In the genomic region with DNA sequence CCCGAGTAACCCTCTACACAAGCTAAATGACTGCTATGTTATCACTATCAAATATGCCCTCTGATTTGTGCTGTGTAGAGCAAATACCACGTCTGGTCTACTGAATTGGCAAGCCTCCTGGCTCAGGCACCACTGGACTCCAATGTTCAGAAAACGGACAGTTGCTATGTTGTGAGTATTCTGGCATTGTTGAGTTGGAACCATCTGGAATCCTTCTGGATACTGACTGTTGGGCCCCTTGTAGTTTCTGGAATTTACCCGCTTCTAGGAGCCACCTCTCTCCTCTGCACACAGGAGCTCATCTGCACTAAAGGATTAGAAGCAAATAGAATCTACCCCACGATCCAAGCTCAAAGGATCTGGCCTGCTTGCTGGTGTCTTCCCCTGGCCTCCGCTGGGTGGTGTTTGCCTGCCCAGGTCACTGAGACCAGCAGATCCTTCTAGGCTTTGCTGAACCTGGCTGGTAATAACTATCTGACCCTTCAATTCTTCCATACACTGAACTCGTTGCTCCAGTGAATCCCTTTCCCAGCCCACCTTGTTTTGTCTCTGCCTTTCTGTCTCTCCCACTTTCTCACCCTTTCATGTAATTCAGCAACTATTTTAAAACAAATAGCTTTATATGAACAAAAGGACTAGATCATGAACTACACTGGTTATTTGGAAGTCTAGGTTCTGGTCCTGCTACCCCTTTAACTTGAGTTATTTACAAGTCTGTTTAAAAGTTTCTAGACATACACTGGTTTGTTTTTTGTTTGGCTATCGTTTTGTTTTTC, we compare ENCODE assay signal across 1 cellular context.
TF ChIP-seq lines count a peak whose summit lies in the region.

No MANE protein-coding gene starts in this region.

TF ChIP-seq in GM12878, 131 proteins besides CTCF, POLR2A, EP300 and RAD21 (continues in another document):
- TF ChIP-seq NR2C1 (IDR thresholded peaks at IDR 0.05) (no peak), SUZ12 (IDR thresholded peaks at IDR 0.05; ENCODE audit: unreplicated experiment) (no peak), CREM (IDR thresholded peaks at IDR 0.05; ENCODE audit: low read depth) (no peak), BACH1 (IDR thresholded peaks at IDR 0.05; ENCODE audit: borderline replicate concordance) (no peak), NR2C2 (IDR thresholded peaks at IDR 0.05; ENCODE audit: borderline replicate concordance, control insufficient read depth, insufficient read length, low read depth) (no peak), ZBED1 (IDR thresholded peaks at IDR 0.05; ENCODE audit: borderline replicate concordance) (no peak), CHD4 (IDR thresholded peaks at IDR 0.05) (no peak), STAT1 (conservative IDR thresholded peaks at IDR 0.05) (no peak), SMAD1 (IDR thresholded peaks at IDR 0.05; ENCODE audit: low read depth, partially characterized antibody) (no peak), POLR2AphosphoS5 (IDR thresholded peaks at IDR 0.05; ENCODE audit: low read length) (peak; percentile 72), CREB1 (IDR thresholded peaks at IDR 0.05; ENCODE audit: low read depth) (no peak), TARDBP (IDR thresholded peaks at IDR 0.05; ENCODE audit: borderline replicate concordance) (no peak), BHLHE40 (IDR thresholded peaks at IDR 0.05; ENCODE audit: borderline replicate concordance in 1 of 2, low read depth in 2 of 2, low read length in 1 of 2) (no peak), SP1 (IDR thresholded peaks at IDR 0.05; ENCODE audit: low read depth, low read length) (no peak), ZZZ3 (IDR thresholded peaks at IDR 0.05; ENCODE audit: control insufficient read depth, insufficient read length, low read depth) (no peak), TAF1 (IDR thresholded peaks at IDR 0.05; ENCODE audit: borderline replicate concordance, low read depth, low read length) (no peak), CEBPB (IDR thresholded peaks at IDR 0.05; ENCODE audit: borderline replicate concordance in 1 of 2, low read depth in 2 of 2, low read length in 2 of 2) (no peak), HDAC6 (IDR thresholded peaks at IDR 0.05; ENCODE audit: unreplicated experiment) (no peak), CBX5 (IDR thresholded peaks at IDR 0.05; ENCODE audit: low read depth) (no peak), DPF2 (IDR thresholded peaks at IDR 0.05) (no peak), MYC (IDR thresholded peaks at IDR 0.05; ENCODE audit: insufficient read depth, insufficient read length, insufficient replicate concordance, low read length, severe bottlenecking) (no peak)
- TF ChIP-seq, protein P1, sequence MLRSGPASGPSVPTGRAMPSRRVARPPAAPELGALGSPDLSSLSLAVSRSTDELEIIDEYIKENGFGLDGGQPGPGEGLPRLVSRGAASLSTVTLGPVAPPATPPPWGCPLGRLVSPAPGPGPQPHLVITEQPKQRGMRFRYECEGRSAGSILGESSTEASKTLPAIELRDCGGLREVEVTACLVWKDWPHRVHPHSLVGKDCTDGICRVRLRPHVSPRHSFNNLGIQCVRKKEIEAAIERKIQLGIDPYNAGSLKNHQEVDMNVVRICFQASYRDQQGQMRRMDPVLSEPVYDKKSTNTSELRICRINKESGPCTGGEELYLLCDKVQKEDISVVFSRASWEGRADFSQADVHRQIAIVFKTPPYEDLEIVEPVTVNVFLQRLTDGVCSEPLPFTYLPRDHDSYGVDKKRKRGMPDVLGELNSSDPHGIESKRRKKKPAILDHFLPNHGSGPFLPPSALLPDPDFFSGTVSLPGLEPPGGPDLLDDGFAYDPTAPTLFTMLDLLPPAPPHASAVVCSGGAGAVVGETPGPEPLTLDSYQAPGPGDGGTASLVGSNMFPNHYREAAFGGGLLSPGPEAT (IDR thresholded peaks at IDR 0.05; ENCODE audit: low read depth), result 0 out of 2 replicates have a peak, but pooled peaks have one; percentile 5
- TF ChIP-seq, protein P2, sequence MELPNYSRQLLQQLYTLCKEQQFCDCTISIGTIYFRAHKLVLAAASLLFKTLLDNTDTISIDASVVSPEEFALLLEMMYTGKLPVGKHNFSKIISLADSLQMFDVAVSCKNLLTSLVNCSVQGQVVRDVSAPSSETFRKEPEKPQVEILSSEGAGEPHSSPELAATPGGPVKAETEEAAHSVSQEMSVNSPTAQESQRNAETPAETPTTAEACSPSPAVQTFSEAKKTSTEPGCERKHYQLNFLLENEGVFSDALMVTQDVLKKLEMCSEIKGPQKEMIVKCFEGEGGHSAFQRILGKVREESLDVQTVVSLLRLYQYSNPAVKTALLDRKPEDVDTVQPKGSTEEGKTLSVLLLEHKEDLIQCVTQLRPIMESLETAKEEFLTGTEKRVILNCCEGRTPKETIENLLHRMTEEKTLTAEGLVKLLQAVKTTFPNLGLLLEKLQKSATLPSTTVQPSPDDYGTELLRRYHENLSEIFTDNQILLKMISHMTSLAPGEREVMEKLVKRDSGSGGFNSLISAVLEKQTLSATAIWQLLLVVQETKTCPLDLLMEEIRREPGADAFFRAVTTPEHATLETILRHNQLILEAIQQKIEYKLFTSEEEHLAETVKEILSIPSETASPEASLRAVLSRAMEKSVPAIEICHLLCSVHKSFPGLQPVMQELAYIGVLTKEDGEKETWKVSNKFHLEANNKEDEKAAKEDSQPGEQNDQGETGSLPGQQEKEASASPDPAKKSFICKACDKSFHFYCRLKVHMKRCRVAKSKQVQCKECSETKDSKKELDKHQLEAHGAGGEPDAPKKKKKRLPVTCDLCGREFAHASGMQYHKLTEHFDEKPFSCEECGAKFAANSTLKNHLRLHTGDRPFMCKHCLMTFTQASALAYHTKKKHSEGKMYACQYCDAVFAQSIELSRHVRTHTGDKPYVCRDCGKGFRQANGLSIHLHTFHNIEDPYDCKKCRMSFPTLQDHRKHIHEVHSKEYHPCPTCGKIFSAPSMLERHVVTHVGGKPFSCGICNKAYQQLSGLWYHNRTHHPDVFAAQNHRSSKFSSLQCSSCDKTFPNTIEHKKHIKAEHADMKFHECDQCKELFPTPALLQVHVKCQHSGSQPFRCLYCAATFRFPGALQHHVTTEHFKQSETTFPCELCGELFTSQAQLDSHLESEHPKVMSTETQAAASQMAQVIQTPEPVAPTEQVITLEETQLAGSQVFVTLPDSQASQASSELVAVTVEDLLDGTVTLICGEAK (IDR thresholded peaks at IDR 0.05; ENCODE audit: borderline replicate concordance), result peak; percentile 23; the same call in 1 of the 2 replicates
- TF ChIP-seq, protein P3, sequence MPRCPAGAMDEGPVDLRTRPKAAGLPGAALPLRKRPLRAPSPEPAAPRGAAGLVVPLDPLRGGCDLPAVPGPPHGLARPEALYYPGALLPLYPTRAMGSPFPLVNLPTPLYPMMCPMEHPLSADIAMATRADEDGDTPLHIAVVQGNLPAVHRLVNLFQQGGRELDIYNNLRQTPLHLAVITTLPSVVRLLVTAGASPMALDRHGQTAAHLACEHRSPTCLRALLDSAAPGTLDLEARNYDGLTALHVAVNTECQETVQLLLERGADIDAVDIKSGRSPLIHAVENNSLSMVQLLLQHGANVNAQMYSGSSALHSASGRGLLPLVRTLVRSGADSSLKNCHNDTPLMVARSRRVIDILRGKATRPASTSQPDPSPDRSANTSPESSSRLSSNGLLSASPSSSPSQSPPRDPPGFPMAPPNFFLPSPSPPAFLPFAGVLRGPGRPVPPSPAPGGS (IDR thresholded peaks at IDR 0.05; ENCODE audit: borderline replicate concordance, insufficient read depth, low read depth, low read length, poor library complexity, severe bottlenecking), result no peak
- TF ChIP-seq, protein P4, sequence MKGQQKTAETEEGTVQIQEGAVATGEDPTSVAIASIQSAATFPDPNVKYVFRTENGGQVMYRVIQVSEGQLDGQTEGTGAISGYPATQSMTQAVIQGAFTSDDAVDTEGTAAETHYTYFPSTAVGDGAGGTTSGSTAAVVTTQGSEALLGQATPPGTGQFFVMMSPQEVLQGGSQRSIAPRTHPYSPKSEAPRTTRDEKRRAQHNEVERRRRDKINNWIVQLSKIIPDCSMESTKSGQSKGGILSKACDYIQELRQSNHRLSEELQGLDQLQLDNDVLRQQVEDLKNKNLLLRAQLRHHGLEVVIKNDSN (IDR thresholded peaks at IDR 0.05; ENCODE audit: borderline replicate concordance, extremely low read length, insufficient read depth, low read depth, low read length), result no peak
- TF ChIP-seq, protein P5, sequence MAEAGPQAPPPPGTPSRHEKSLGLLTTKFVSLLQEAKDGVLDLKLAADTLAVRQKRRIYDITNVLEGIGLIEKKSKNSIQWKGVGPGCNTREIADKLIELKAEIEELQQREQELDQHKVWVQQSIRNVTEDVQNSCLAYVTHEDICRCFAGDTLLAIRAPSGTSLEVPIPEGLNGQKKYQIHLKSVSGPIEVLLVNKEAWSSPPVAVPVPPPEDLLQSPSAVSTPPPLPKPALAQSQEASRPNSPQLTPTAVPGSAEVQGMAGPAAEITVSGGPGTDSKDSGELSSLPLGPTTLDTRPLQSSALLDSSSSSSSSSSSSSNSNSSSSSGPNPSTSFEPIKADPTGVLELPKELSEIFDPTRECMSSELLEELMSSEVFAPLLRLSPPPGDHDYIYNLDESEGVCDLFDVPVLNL (IDR thresholded peaks at IDR 0.05; ENCODE audit: low read depth, low read length), result no peak
- TF ChIP-seq, protein P6, sequence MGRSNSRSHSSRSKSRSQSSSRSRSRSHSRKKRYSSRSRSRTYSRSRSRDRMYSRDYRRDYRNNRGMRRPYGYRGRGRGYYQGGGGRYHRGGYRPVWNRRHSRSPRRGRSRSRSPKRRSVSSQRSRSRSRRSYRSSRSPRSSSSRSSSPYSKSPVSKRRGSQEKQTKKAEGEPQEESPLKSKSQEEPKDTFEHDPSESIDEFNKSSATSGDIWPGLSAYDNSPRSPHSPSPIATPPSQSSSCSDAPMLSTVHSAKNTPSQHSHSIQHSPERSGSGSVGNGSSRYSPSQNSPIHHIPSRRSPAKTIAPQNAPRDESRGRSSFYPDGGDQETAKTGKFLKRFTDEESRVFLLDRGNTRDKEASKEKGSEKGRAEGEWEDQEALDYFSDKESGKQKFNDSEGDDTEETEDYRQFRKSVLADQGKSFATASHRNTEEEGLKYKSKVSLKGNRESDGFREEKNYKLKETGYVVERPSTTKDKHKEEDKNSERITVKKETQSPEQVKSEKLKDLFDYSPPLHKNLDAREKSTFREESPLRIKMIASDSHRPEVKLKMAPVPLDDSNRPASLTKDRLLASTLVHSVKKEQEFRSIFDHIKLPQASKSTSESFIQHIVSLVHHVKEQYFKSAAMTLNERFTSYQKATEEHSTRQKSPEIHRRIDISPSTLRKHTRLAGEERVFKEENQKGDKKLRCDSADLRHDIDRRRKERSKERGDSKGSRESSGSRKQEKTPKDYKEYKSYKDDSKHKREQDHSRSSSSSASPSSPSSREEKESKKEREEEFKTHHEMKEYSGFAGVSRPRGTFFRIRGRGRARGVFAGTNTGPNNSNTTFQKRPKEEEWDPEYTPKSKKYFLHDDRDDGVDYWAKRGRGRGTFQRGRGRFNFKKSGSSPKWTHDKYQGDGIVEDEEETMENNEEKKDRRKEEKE (IDR thresholded peaks at IDR 0.05), result no peak
- TF ChIP-seq, protein P7, sequence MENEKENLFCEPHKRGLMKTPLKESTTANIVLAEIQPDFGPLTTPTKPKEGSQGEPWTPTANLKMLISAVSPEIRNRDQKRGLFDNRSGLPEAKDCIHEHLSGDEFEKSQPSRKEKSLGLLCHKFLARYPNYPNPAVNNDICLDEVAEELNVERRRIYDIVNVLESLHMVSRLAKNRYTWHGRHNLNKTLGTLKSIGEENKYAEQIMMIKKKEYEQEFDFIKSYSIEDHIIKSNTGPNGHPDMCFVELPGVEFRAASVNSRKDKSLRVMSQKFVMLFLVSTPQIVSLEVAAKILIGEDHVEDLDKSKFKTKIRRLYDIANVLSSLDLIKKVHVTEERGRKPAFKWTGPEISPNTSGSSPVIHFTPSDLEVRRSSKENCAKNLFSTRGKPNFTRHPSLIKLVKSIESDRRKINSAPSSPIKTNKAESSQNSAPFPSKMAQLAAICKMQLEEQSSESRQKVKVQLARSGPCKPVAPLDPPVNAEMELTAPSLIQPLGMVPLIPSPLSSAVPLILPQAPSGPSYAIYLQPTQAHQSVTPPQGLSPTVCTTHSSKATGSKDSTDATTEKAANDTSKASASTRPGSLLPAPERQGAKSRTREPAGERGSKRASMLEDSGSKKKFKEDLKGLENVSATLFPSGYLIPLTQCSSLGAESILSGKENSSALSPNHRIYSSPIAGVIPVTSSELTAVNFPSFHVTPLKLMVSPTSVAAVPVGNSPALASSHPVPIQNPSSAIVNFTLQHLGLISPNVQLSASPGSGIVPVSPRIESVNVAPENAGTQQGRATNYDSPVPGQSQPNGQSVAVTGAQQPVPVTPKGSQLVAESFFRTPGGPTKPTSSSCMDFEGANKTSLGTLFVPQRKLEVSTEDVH (IDR thresholded peaks at IDR 0.05; ENCODE audit: low read depth, partially characterized antibody), result no peak
- TF ChIP-seq, protein P8, sequence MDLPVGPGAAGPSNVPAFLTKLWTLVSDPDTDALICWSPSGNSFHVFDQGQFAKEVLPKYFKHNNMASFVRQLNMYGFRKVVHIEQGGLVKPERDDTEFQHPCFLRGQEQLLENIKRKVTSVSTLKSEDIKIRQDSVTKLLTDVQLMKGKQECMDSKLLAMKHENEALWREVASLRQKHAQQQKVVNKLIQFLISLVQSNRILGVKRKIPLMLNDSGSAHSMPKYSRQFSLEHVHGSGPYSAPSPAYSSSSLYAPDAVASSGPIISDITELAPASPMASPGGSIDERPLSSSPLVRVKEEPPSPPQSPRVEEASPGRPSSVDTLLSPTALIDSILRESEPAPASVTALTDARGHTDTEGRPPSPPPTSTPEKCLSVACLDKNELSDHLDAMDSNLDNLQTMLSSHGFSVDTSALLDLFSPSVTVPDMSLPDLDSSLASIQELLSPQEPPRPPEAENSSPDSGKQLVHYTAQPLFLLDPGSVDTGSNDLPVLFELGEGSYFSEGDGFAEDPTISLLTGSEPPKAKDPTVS (IDR thresholded peaks at IDR 0.05; ENCODE audit: low read depth, low read length), result no peak
- TF ChIP-seq, protein P9, sequence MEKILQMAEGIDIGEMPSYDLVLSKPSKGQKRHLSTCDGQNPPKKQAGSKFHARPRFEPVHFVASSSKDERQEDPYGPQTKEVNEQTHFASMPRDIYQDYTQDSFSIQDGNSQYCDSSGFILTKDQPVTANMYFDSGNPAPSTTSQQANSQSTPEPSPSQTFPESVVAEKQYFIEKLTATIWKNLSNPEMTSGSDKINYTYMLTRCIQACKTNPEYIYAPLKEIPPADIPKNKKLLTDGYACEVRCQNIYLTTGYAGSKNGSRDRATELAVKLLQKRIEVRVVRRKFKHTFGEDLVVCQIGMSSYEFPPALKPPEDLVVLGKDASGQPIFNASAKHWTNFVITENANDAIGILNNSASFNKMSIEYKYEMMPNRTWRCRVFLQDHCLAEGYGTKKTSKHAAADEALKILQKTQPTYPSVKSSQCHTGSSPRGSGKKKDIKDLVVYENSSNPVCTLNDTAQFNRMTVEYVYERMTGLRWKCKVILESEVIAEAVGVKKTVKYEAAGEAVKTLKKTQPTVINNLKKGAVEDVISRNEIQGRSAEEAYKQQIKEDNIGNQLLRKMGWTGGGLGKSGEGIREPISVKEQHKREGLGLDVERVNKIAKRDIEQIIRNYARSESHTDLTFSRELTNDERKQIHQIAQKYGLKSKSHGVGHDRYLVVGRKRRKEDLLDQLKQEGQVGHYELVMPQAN (conservative IDR thresholded peaks at IDR 0.05), result 0 out of 2 replicates have a peak, but pooled peaks have one; percentile 28
